26 cellular contexts compared by ENCODE assay signal in genomic region chr22:23833911-23834317, GRCh38. TPM values are rescaled to one million over a fixed set of nuclear protein-coding genes. Genes with fewer than 3 reads are reported as not detected.
DNase-seq lines count a peak whose midpoint lies in the region; ATAC-seq, FAIRE-seq and TF ChIP-seq lines count a peak whose summit lies in the region.
"Had no signal": no experiment of that assay in that cellular context is flagged by ENCODE, and none has a peak within 500 bp of the region (broad histone marks: within the 10 kb centered on the region; RNA-seq: fewer than 3 reads in every experiment).

No MANE protein-coding gene starts in this region.

- H3K4me1 Mint-ChIP-seq in activated B cell treated with CpG ODN at 0.5 μM for 24 hours: peaks cover 53% of the 10 kb centered on the region

- H3K4me3 ChIP-seq in HEK293 (ENCODE audit: low read depth, low read length): no peak overlapping the region
- H3K4me3 ChIP-seq in left ventricle myocardium inferior: no peak overlapping the region
- no peak overlapping the region for H3K4me3 ChIP-seq in sigmoid colon
- H3K4me3 ChIP-seq: skin epidermis, transverse colon had no signal

- CTCF ChIA-PET in HEK293 (lab: Yijun Ruan, JAX): interaction anchor here (0.5 to 1.7 kb wide), 2 partner anchors 65 kb away, joined by 3 read pairs; no protein-coding TSS in a partner anchor
- CTCF ChIA-PET in activated B cell treated with CpG ODN at 0.5 μM for 24 hours (lab: Charles Lee): no interaction called here

- H3K4me1 ChIP-seq in HEK293 (ENCODE audit: control insufficient read depth, insufficient read depth, low read length) (no peaks in the 10 kb centered on the region), left ventricle myocardium inferior (peaks cover 100% of the 10 kb centered on the region), sigmoid colon (peaks cover 0 to 17% (median 14%) of the 10 kb centered on the region in 4 donors)
- H3K4me1 ChIP-seq: Caco-2, parathyroid adenoma had no signal

- H3K9me3 ChIP-seq in HEK293 (ENCODE audit: control insufficient read depth, insufficient read depth, low read depth, low read length) (no peaks in the 10 kb centered on the region), left ventricle myocardium inferior (replicated peaks) (no peaks in the 10 kb centered on the region), sigmoid colon (no peaks in the 10 kb centered on the region)
- H3K9me3 ChIP-seq: Caco-2, transverse colon had no signal

- H3K27ac ChIP-seq in HEK293 (ENCODE audit: extremely low read depth, low read depth, low read length) (no peak overlapping the region), left ventricle myocardium inferior (replicated peaks) (peak overlapping the region; percentile 96), sigmoid colon (no peak overlapping the region)
- H3K27ac ChIP-seq: parathyroid adenoma, transverse colon had no signal

- peak; percentile 5 for DNase-seq in activated B cell treated with CpG ODN at 0.5 μM for 24 hours
- no peak for DNase-seq in left ventricle myocardium inferior
- peak; percentile 57 for DNase-seq in sigmoid colon
- DNase-seq in NCI-H345 treated with DMSO at 0.1 percent for 48 hours (lab: John Stamatoyannopoulos, UW; ENCODE audit: unreplicated experiment): no peak
- no peak for DNase-seq in urothelium cell line (ENCODE audit: low spot score)
- DNase-seq: activated CD8-positive, alpha-beta memory T cell treated with anti-CD3 and anti-CD28 coated beads, Interleukin-2, amount 50 U/mL, for 4 hours; activated gamma-delta T cell treated with Interleukin-2 at 50 U/mL for 16 hours; central memory CD4-positive, alpha-beta T cell; EL; erythroblast; foreskin melanocyte; IMR-90; NCI-H1436; NCI-H524 treated with DMSO at 0.1 percent for 48 hours; SIG-M5; stimulated activated CD4-positive, alpha-beta T cell treated with anti-CD3 and anti-CD28 coated beads, Interleukin-2, amount 100 ng/mL, for 48 hours; stimulated activated naive CD4-positive, alpha-beta T cell treated with Interleukin-2 at 50 U/mL for 16 hours; transverse colon had no signal

- no peak for TF ChIP-seq POLR2A in sigmoid colon (IDR thresholded peaks at IDR 0.05)

- TF ChIP-seq CTCF in HEK293 (tag by site-specific recombination; IDR thresholded peaks at IDR 0.05) (no peak), activated B cell treated with CpG ODN at 0.5 μM for 24 hours (IDR thresholded peaks at IDR 0.05) (no peak), left ventricle myocardium inferior (IDR thresholded peaks at IDR 0.05; ENCODE audit: borderline replicate concordance) (no peak), sigmoid colon (IDR thresholded peaks at IDR 0.05) (no peak)

- intact Hi-C loops in activated B cell treated with CpG ODN at 0.5 μM for 24 hours (cut with micrococcal nuclease): loop anchor here (10.0 kb wide), 2 partner anchors 601 to 689 kb away; partner anchors contain the start of genes RAB36 and RSPH14
- intact Hi-C loops in left ventricle myocardium inferior (cut with micrococcal nuclease): no loop called here
- intact Hi-C loops in sigmoid colon (cut with DNase I): no loop called here

- ATAC-seq in activated B cell treated with CpG ODN at 0.5 μM for 24 hours (ENCODE audit: low read depth): no peak
- no peak for ATAC-seq in GM18907 (IDR thresholded peaks at IDR 0.05; ENCODE audit: unreplicated experiment)
- ATAC-seq: natural killer cell treated with Interleukin-12 subunit alpha and Interleukin-12 subunit beta and Interleukin-15 and Interleukin-18, amount 100 ng/mL, for 72 hours had no signal

- POLR2A ChIA-PET in HEK293 (lab: Yijun Ruan, JAX) (no interaction called here), activated B cell treated with CpG ODN at 0.5 μM for 24 hours (lab: Charles Lee) (no interaction called here)

- no peaks in the 10 kb centered on the region for H3K9me3 Mint-ChIP-seq in activated B cell treated with CpG ODN at 0.5 μM for 24 hours
- H3K9me3 Mint-ChIP-seq: natural killer cell treated with Interleukin-12 subunit alpha and Interleukin-12 subunit beta and Interleukin-15 and Interleukin-18, amount 100 ng/mL, for 72 hours had no signal

- H3K36me3 ChIP-seq in HEK293 (ENCODE audit: control insufficient read depth in 2 of 2, insufficient read depth in 1 of 2, low read length in 2 of 2): peaks cover 4 to 78% of the 10 kb centered on the region in 2 experiments
- H3K36me3 ChIP-seq in left ventricle myocardium inferior: peaks cover 45% of the 10 kb centered on the region
- peaks cover 0 to 53% (median 15%) of the 10 kb centered on the region in 4 donors for H3K36me3 ChIP-seq in sigmoid colon

- no peak overlapping the region for H3K4me3 Mint-ChIP-seq in activated B cell treated with CpG ODN at 0.5 μM for 24 hours
- H3K4me3 Mint-ChIP-seq: B cell; natural killer cell treated with Interleukin-12 subunit alpha and Interleukin-12 subunit beta and Interleukin-15 and Interleukin-18, amount 100 ng/mL, for 72 hours had no signal

- H3K27me3 ChIP-seq in left ventricle myocardium inferior (ENCODE audit: low read depth) (no peaks in the 10 kb centered on the region), sigmoid colon (no peaks in the 10 kb centered on the region)
- H3K27me3 ChIP-seq: transverse colon had no signal

- WGBS in sigmoid colon, 2 donors: 84 to 89% methylated on average over 13 of the region's 13 CpGs

- TF ChIP-seq EP300 in sigmoid colon (IDR thresholded peaks at IDR 0.05): no peak

- H3K36me3 Mint-ChIP-seq in activated B cell treated with CpG ODN at 0.5 μM for 24 hours (ENCODE audit: low read depth): peaks cover 62% of the 10 kb centered on the region
- H3K36me3 Mint-ChIP-seq: natural killer cell treated with Interleukin-12 subunit alpha and Interleukin-12 subunit beta and Interleukin-15 and Interleukin-18, amount 100 ng/mL, for 72 hours had no signal

- H3K27me3 Mint-ChIP-seq in activated B cell treated with CpG ODN at 0.5 μM for 24 hours: no peaks in the 10 kb centered on the region
- H3K27me3 Mint-ChIP-seq: B cell; natural killer cell treated with Interleukin-12 subunit alpha and Interleukin-12 subunit beta and Interleukin-15 and Interleukin-18, amount 100 ng/mL, for 72 hours had no signal

- no peak for FAIRE-seq in urothelium cell line (lab: Jason Lieb, UNC)
- FAIRE-seq: keratinocyte had no signal

- H3K27ac Mint-ChIP-seq in activated B cell treated with CpG ODN at 0.5 μM for 24 hours: no peak overlapping the region
- H3K27ac Mint-ChIP-seq: natural killer cell treated with Interleukin-12 subunit alpha and Interleukin-12 subunit beta and Interleukin-15 and Interleukin-18, amount 100 ng/mL, for 72 hours had no signal

TF ChIP-seq in HEK293, 187 proteins besides CTCF, POLR2A, EP300 and RAD21:
- TF ChIP-seq, protein P1, sequence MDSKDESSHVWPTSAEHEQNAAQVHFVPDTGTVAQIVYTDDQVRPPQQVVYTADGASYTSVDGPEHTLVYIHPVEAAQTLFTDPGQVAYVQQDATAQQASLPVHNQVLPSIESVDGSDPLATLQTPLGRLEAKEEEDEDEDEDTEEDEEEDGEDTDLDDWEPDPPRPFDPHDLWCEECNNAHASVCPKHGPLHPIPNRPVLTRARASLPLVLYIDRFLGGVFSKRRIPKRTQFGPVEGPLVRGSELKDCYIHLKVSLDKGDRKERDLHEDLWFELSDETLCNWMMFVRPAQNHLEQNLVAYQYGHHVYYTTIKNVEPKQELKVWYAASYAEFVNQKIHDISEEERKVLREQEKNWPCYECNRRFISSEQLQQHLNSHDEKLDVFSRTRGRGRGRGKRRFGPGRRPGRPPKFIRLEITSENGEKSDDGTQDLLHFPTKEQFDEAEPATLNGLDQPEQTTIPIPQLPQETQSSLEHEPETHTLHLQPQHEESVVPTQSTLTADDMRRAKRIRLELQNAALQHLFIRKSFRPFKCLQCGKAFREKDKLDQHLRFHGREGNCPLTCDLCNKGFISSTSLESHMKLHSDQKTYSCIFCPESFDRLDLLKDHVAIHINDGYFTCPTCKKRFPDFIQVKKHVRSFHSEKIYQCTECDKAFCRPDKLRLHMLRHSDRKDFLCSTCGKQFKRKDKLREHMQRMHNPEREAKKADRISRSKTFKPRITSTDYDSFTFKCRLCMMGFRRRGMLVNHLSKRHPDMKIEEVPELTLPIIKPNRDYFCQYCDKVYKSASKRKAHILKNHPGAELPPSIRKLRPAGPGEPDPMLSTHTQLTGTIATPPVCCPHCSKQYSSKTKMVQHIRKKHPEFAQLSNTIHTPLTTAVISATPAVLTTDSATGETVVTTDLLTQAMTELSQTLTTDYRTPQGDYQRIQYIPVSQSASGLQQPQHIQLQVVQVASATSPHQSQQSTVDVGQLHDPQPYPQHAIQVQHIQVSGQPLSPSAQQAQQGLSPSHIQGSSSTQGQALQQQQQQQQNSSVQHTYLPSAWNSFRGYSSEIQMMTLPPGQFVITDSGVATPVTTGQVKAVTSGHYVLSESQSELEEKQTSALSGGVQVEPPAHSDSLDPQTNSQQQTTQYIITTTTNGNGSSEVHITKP (tag by site-specific recombination; IDR thresholded peaks at IDR 0.05): peak; percentile 14; the same call in 1 of the 2 replicates
- TF ChIP-seq ZNF785 (tag by site-specific recombination; IDR thresholded peaks at IDR 0.05): no peak

RNA-seq across cellular contexts. Expression of gene DERL3, which starts 4.9 kb away (rescaled TPM):
- total RNA-seq in activated B cell treated with CpG ODN at 0.5 μM for 24 hours (15.4 and 18.3 TPM in 2 replicates), left ventricle myocardium inferior (2.0 TPM), sigmoid colon (under 1 TPM in 2 of 4 donors, not detected in 2; 0.28 to 0.36 TPM)
- 10 to 100 TPM in 1 of 3 donors, 1 to 10 TPM in 2; 1.8 to 18.3 (median 5.1) TPM for polyA plus RNA-seq in sigmoid colon

RNA-seq across cellular contexts. Expression of gene SLC2A11, which starts 23.8 kb away (rescaled TPM):
- 24.0 and 30.2 TPM in 2 replicates for total RNA-seq in activated B cell treated with CpG ODN at 0.5 μM for 24 hours
- 22.0 TPM for total RNA-seq in left ventricle myocardium inferior
- 10 to 100 TPM; 13.8 to 23.5 (median 16.4) TPM for total RNA-seq in sigmoid colon
- 10 to 100 TPM in 1 of 3 donors, 1 to 10 TPM in 2; 4.8 to 12.5 (median 5.5) TPM for polyA plus RNA-seq in sigmoid colon

RNA-seq across cellular contexts. Expression of gene SMARCB1, which starts 47.1 kb away (rescaled TPM):
- total RNA-seq in activated B cell treated with CpG ODN at 0.5 μM for 24 hours (156 and 161 TPM in 2 replicates), left ventricle myocardium inferior (52.0 TPM), sigmoid colon (10 to 100 TPM; 25.0 to 85.7 (median 45.5) TPM)
- polyA plus RNA-seq in sigmoid colon: 10 to 100 TPM; 39.0 to 70.8 (median 43.9) TPM

Comparison
In these comparisons a context has a peak if more than half of its experiments do, and no peak if none do; other contexts are left out.
1. DNase-seq: peak in activated B cell treated with CpG ODN at 0.5 μM for 24 hours (single experiment) and sigmoid colon (single experiment); none in left ventricle myocardium inferior (single experiment), NCI-H345 treated with DMSO at 0.1 percent for 48 hours (single experiment) and urothelium cell line (single experiment).